Comparison of ENCODE assay signal across 8 cellular contexts in genomic region chr9:129490583-129491485, GRCh38.
A peak's percentile ranks its signal among the peaks of the same experiment; 100 is the strongest.
DNase-seq lines count a peak whose midpoint lies in the region; TF ChIP-seq lines count a peak whose summit lies in the region.

No MANE protein-coding gene starts in this region.

- TF ChIP-seq EP300 in tibial nerve (IDR thresholded peaks at IDR 0.05) = no peak

- no peak for TF ChIP-seq CTCF in cardiac fibroblast (IDR thresholded peaks at IDR 0.05; ENCODE audit: low read depth, low read length)
- TF ChIP-seq CTCF in tibial nerve (IDR thresholded peaks at IDR 0.05) = peak in 1 of 5 experiments; percentile 7
- no peak for TF ChIP-seq CTCF in GM20000 (IDR thresholded peaks at IDR 0.05; ENCODE audit: extremely low read depth, missing control alignments)

- no peak for TF ChIP-seq POLR2A in tibial nerve (IDR thresholded peaks at IDR 0.05)

- H3K4me1 ChIP-seq in mesodermal cell (ENCODE audit: control insufficient read depth, insufficient read depth, low read length, poor library complexity, severe bottlenecking) (peaks cover 68% of the 10 kb centered on the region), tibial nerve (peaks cover 0 to 92% (median 49%) of the 10 kb centered on the region in 4 donors)

- no peaks in the 10 kb centered on the region for H3K9me3 ChIP-seq in mesodermal cell (ENCODE audit: control insufficient read depth, low read length)
- no peaks in the 10 kb centered on the region for H3K9me3 ChIP-seq in tibial nerve

- H3K4me3 Mint-ChIP-seq in activated T-cell treated with anti-CD3 and anti-CD28 coated beads, Interleukin-2, amount 50 U/mL, for 24 hours = peak overlapping the region; percentile 91

- no peaks in the 10 kb centered on the region for H3K27me3 Mint-ChIP-seq in activated T-cell treated with anti-CD3 and anti-CD28 coated beads, Interleukin-2, amount 50 U/mL, for 24 hours

- peak overlapping the region; percentile 98 for H3K27ac Mint-ChIP-seq in activated T-cell treated with anti-CD3 and anti-CD28 coated beads, Interleukin-2, amount 50 U/mL, for 24 hours

- peaks cover 47% of the 10 kb centered on the region for H3K36me3 Mint-ChIP-seq in activated T-cell treated with anti-CD3 and anti-CD28 coated beads, Interleukin-2, amount 50 U/mL, for 24 hours (ENCODE audit: low read depth)

- peaks cover 63% of the 10 kb centered on the region for H3K4me1 Mint-ChIP-seq in activated T-cell treated with anti-CD3 and anti-CD28 coated beads, Interleukin-2, amount 50 U/mL, for 24 hours (ENCODE audit: low read depth)

- H3K4me3 ChIP-seq in cardiac fibroblast (replicated peaks in 1 of 2; ENCODE audit: low read depth in 2 of 2, low read length in 2 of 2) = peak overlapping the region; percentile 45 to 55
- H3K4me3 ChIP-seq in mesodermal cell (ENCODE audit: extremely low read depth, insufficient read depth, low read length, poor library complexity, severe bottlenecking) = peak overlapping the region; percentile 42
- peak overlapping the region in 3 of 4 donors; percentile 34 to 60 (median 55) for H3K4me3 ChIP-seq in tibial nerve

- WGBS in mesodermal cell (ENCODE audit: insufficient coverage in 2 of 2), 2 experiments = 82 to 86% methylated on average over 9 to 10 of the region's 11 CpGs
- WGBS in tibial nerve, 2 donors = 42 to 49% methylated on average over 10 to 11 of the region's 11 CpGs

- H3K27ac ChIP-seq in mesodermal cell (ENCODE audit: low read depth, low read length, severe bottlenecking) (no peak overlapping the region), tibial nerve (peak overlapping the region; percentile 94 to 100 (median 95))

- no peaks in the 10 kb centered on the region for H3K9me3 Mint-ChIP-seq in activated T-cell treated with anti-CD3 and anti-CD28 coated beads, Interleukin-2, amount 50 U/mL, for 24 hours

- H3K36me3 ChIP-seq in mesodermal cell (ENCODE audit: control insufficient read depth, insufficient read depth, low read length) = peaks cover 15% of the 10 kb centered on the region
- peaks cover 0 to 14% (median 0%) of the 10 kb centered on the region in 3 donors for H3K36me3 ChIP-seq in tibial nerve

- DNase-seq in activated T-cell treated with anti-CD3 and anti-CD28 coated beads, Interleukin-2, amount 50 U/mL, for 24 hours = no peak
- no peak for DNase-seq in activated T-cell treated with anti-CD3 and anti-CD28 coated beads, Interleukin-2, amount 50 U/mL, for 48 hours
- DNase-seq in cardiac fibroblast (ENCODE audit: low read depth in 2 of 2) (no peak), tibial nerve (ENCODE audit: low spot score in 2 of 2) (no peak), COLO668 (lab: John Stamatoyannopoulos, UW; ENCODE audit: unreplicated experiment) (no peak), GM20000 (ENCODE audit: low spot score) (no peak)
- DNase-seq in stimulated activated naive CD4-positive, alpha-beta T cell treated with Interleukin-2 at 50 U/mL for 16 hours (lab: John Stamatoyannopoulos, UW) = no peak

- H3K27me3 ChIP-seq in tibial nerve = no peaks in the 10 kb centered on the region
